Comparison of ENCODE assay signal across 1 cellular context in genomic region chr6:107540465-107540857, GRCh38.
TF ChIP-seq lines count a peak whose summit lies in the region.

No MANE protein-coding gene starts in this region.

TF ChIP-seq in HepG2, 621 proteins besides CTCF, POLR2A, EP300 and RAD21 (continued from another document and continues in another):
- peak; percentile 39; the same call in 1 of the 2 replicates for TF ChIP-seq TFAP4 (IDR thresholded peaks at IDR 0.05; ENCODE audit: borderline replicate concordance, low read depth)
- 0 out of 2 replicates have a peak, but pooled peaks have one; percentile 45 for TF ChIP-seq ZNF160 (CRISPR knock-in tag; IDR thresholded peaks at IDR 0.05)
- no peak for TF ChIP-seq ZNF776 (CRISPR knock-in tag; IDR thresholded peaks at IDR 0.05)
- no peak for TF ChIP-seq ZBTB40 (IDR thresholded peaks at IDR 0.05)
- TF ChIP-seq ZBTB40 (CRISPR knock-in tag; IDR thresholded peaks at IDR 0.05), result peak; percentile 40; the same call in 1 of the 2 replicates
- TF ChIP-seq MLLT10 (CRISPR knock-in tag; IDR thresholded peaks at IDR 0.05), result no peak
- TF ChIP-seq ASH2L (IDR thresholded peaks at IDR 0.05; ENCODE audit: insufficient read length, low read depth, low read length), result no peak
- no peak for TF ChIP-seq KIAA2018 (CRISPR knock-in tag; IDR thresholded peaks at IDR 0.05; ENCODE audit: borderline replicate concordance)
- TF ChIP-seq ZNF740 (CRISPR knock-in tag; IDR thresholded peaks at IDR 0.05), result no peak
- TF ChIP-seq TERF1 (CRISPR knock-in tag; IDR thresholded peaks at IDR 0.05), result no peak
- no peak for TF ChIP-seq ELF4 (CRISPR knock-in tag; IDR thresholded peaks at IDR 0.05; ENCODE audit: borderline replicate concordance)
- 0 out of 2 replicates have a peak, but pooled peaks have one; percentile 62 for TF ChIP-seq ZBTB33 (CRISPR knock-in tag; IDR thresholded peaks at IDR 0.05)
- peak; percentile 96 for TF ChIP-seq FOXA3 (CRISPR knock-in tag; IDR thresholded peaks at IDR 0.05)
- TF ChIP-seq MED1 (CRISPR knock-in tag; IDR thresholded peaks at IDR 0.05), result peak; percentile 90
- no peak for TF ChIP-seq CHD4 (IDR thresholded peaks at IDR 0.05; ENCODE audit: borderline replicate concordance, low read length)
- TF ChIP-seq ZKSCAN1 (IDR thresholded peaks at IDR 0.05; ENCODE audit: low read length), result peak; percentile 34; the same call in 1 of the 2 replicates
- TF ChIP-seq ATF3 (CRISPR knock-in tag; IDR thresholded peaks at IDR 0.05), result no peak
- no peak for TF ChIP-seq SSRP1 (CRISPR knock-in tag; IDR thresholded peaks at IDR 0.05)
- TF ChIP-seq THAP9 (CRISPR knock-in tag; IDR thresholded peaks at IDR 0.05; ENCODE audit: borderline replicate concordance), result no peak
- TF ChIP-seq CCDC6 (CRISPR knock-in tag; IDR thresholded peaks at IDR 0.05), result peak; percentile 81
- TF ChIP-seq MIER3 (CRISPR knock-in tag; IDR thresholded peaks at IDR 0.05; ENCODE audit: borderline replicate concordance), result peak; percentile 90
- peak; percentile 72 for TF ChIP-seq PITX1 (CRISPR knock-in tag; IDR thresholded peaks at IDR 0.05)
- TF ChIP-seq TEAD2 (CRISPR knock-in tag; IDR thresholded peaks at IDR 0.05), result no peak
- no peak for TF ChIP-seq ZFYVE20 (CRISPR knock-in tag; IDR thresholded peaks at IDR 0.05; ENCODE audit: borderline replicate concordance, low read depth)
- 0 out of 2 replicates have a peak, but pooled peaks have one; percentile 3 for TF ChIP-seq SMARCC2 (IDR thresholded peaks at IDR 0.05)
- peak; percentile 48; the same call in 1 of the 2 replicates for TF ChIP-seq ZNF12 (CRISPR knock-in tag; IDR thresholded peaks at IDR 0.05)
- TF ChIP-seq ZNF430 (CRISPR knock-in tag; IDR thresholded peaks at IDR 0.05), result peak; percentile 70
- TF ChIP-seq ISL2 (CRISPR knock-in tag; IDR thresholded peaks at IDR 0.05), result peak; percentile 98
- no peak for TF ChIP-seq ZNF703 (CRISPR knock-in tag; IDR thresholded peaks at IDR 0.05; ENCODE audit: borderline replicate concordance)
- TF ChIP-seq HNRNPUL1 (IDR thresholded peaks at IDR 0.05; ENCODE audit: low read depth, low read length), result 0 out of 2 replicates have a peak, but pooled peaks have one; percentile 32
- peak; percentile 59 for TF ChIP-seq RBM22 (optimal IDR thresholded peaks at IDR 0.05; ENCODE audit: low read length)
- peak in 1 of 2 experiments; percentile 22; a peak in 1 of 4 replicates for TF ChIP-seq NR2F1 (CRISPR knock-in tag; IDR thresholded peaks at IDR 0.05)
